In the genomic region with DNA sequence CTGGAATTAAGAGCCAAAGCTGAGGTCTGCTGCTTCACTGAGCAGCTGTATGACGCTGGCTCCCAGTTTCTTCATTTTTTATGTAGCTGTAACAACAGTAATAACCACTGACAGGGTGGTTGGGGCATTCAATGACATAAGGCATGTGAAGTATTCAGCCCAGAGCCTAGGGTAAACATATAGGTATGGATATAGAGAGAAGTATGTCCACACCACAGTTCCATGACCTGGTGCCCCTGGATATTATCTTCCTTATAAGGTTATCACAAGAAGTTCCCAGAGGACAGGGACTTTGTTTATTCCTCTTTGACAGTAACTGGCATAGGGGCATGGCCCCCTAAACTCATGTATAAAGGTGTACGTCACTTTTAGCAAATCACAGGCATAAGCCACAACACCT, we compare ENCODE assay signal across 1 cellular context.
TF ChIP-seq lines count a peak whose summit lies in the region.

No MANE protein-coding gene starts in this region.

TF ChIP-seq in HepG2, 621 proteins besides CTCF, POLR2A, EP300 and RAD21:
- no peak for TF ChIP-seq TOE1 (CRISPR knock-in tag; IDR thresholded peaks at IDR 0.05)
- TF ChIP-seq SMAD3 (CRISPR knock-in tag; IDR thresholded peaks at IDR 0.05) = no peak
- TF ChIP-seq GATAD2A (CRISPR knock-in tag; IDR thresholded peaks at IDR 0.05) = 0 out of 2 replicates have a peak, but pooled peaks have one; percentile 37
- peak; percentile 43; the same call in 1 of the 2 replicates for TF ChIP-seq FOXA3 (CRISPR knock-in tag; IDR thresholded peaks at IDR 0.05)
- TF ChIP-seq, protein P1, sequence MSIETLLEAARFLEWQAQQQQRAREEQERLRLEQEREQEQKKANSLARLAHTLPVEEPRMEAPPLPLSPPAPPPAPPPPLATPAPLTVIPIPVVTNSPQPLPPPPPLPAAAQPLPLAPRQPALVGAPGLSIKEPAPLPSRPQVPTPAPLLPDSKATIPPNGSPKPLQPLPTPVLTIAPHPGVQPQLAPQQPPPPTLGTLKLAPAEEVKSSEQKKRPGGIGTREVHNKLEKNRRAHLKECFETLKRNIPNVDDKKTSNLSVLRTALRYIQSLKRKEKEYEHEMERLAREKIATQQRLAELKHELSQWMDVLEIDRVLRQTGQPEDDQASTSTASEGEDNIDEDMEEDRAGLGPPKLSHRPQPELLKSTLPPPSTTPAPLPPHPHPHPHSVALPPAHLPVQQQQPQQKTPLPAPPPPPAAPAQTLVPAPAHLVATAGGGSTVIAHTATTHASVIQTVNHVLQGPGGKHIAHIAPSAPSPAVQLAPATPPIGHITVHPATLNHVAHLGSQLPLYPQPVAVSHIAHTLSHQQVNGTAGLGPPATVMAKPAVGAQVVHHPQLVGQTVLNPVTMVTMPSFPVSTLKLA (IDR thresholded peaks at IDR 0.05) = no peak
- peak; percentile 51; the same call in 1 of the 2 replicates for TF ChIP-seq SRF (IDR thresholded peaks at IDR 0.05; ENCODE audit: low read depth, low read length)
- no peak for TF ChIP-seq SALL2 (CRISPR knock-in tag; IDR thresholded peaks at IDR 0.05)
- 0 out of 4 replicates have a peak, but pooled peaks of 1 of the 2 experiments have one; percentile 43 for TF ChIP-seq NR2F1 (CRISPR knock-in tag; IDR thresholded peaks at IDR 0.05)
- TF ChIP-seq, protein P2, sequence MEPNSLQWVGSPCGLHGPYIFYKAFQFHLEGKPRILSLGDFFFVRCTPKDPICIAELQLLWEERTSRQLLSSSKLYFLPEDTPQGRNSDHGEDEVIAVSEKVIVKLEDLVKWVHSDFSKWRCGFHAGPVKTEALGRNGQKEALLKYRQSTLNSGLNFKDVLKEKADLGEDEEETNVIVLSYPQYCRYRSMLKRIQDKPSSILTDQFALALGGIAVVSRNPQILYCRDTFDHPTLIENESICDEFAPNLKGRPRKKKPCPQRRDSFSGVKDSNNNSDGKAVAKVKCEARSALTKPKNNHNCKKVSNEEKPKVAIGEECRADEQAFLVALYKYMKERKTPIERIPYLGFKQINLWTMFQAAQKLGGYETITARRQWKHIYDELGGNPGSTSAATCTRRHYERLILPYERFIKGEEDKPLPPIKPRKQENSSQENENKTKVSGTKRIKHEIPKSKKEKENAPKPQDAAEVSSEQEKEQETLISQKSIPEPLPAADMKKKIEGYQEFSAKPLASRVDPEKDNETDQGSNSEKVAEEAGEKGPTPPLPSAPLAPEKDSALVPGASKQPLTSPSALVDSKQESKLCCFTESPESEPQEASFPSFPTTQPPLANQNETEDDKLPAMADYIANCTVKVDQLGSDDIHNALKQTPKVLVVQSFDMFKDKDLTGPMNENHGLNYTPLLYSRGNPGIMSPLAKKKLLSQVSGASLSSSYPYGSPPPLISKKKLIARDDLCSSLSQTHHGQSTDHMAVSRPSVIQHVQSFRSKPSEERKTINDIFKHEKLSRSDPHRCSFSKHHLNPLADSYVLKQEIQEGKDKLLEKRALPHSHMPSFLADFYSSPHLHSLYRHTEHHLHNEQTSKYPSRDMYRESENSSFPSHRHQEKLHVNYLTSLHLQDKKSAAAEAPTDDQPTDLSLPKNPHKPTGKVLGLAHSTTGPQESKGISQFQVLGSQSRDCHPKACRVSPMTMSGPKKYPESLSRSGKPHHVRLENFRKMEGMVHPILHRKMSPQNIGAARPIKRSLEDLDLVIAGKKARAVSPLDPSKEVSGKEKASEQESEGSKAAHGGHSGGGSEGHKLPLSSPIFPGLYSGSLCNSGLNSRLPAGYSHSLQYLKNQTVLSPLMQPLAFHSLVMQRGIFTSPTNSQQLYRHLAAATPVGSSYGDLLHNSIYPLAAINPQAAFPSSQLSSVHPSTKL (CRISPR knock-in tag; IDR thresholded peaks at IDR 0.05) = peak; percentile 43; the same call in 1 of the 2 replicates
- TF ChIP-seq ZNF20 (CRISPR knock-in tag; IDR thresholded peaks at IDR 0.05) = no peak
- no peak for TF ChIP-seq HNF4G (IDR thresholded peaks at IDR 0.05; ENCODE audit: borderline replicate concordance, low read depth, low read length)
- no peak for TF ChIP-seq HNF4G (CRISPR knock-in tag; IDR thresholded peaks at IDR 0.05; ENCODE audit: borderline replicate concordance, low read depth)
- TF ChIP-seq, protein P3, sequence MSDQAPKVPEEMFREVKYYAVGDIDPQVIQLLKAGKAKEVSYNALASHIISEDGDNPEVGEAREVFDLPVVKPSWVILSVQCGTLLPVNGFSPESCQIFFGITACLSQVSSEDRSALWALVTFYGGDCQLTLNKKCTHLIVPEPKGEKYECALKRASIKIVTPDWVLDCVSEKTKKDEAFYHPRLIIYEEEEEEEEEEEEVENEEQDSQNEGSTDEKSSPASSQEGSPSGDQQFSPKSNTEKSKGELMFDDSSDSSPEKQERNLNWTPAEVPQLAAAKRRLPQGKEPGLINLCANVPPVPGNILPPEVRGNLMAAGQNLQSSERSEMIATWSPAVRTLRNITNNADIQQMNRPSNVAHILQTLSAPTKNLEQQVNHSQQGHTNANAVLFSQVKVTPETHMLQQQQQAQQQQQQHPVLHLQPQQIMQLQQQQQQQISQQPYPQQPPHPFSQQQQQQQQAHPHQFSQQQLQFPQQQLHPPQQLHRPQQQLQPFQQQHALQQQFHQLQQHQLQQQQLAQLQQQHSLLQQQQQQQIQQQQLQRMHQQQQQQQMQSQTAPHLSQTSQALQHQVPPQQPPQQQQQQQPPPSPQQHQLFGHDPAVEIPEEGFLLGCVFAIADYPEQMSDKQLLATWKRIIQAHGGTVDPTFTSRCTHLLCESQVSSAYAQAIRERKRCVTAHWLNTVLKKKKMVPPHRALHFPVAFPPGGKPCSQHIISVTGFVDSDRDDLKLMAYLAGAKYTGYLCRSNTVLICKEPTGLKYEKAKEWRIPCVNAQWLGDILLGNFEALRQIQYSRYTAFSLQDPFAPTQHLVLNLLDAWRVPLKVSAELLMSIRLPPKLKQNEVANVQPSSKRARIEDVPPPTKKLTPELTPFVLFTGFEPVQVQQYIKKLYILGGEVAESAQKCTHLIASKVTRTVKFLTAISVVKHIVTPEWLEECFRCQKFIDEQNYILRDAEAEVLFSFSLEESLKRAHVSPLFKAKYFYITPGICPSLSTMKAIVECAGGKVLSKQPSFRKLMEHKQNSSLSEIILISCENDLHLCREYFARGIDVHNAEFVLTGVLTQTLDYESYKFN (CRISPR knock-in tag; conservative IDR thresholded peaks at IDR 0.05) = 0 out of 2 replicates have a peak, but pooled peaks have one; percentile 20
- 0 out of 2 replicates have a peak, but pooled peaks have one; percentile 32 for TF ChIP-seq MED1 (CRISPR knock-in tag; IDR thresholded peaks at IDR 0.05)
- 0 out of 2 replicates have a peak, but pooled peaks have one; percentile 21 for TF ChIP-seq ISL2 (CRISPR knock-in tag; IDR thresholded peaks at IDR 0.05)
- no peak for TF ChIP-seq HCFC1 (IDR thresholded peaks at IDR 0.05; ENCODE audit: low read depth, low read length)
- peak; percentile 56 for TF ChIP-seq TEAD3 (CRISPR knock-in tag; optimal IDR thresholded peaks at IDR 0.05; ENCODE audit: borderline replicate concordance)
- TF ChIP-seq SOX5 (CRISPR knock-in tag; IDR thresholded peaks at IDR 0.05; ENCODE audit: borderline replicate concordance) = peak; percentile 25; the same call in 1 of the 2 replicates
- no peak; the same call in 1 of the 2 replicates for TF ChIP-seq NR2F6 (IDR thresholded peaks at IDR 0.05)
- TF ChIP-seq NR2F6 (CRISPR knock-in tag; IDR thresholded peaks at IDR 0.05) = 0 out of 2 replicates have a peak, but pooled peaks have one; percentile 58
- TF ChIP-seq ZNF619 (CRISPR knock-in tag; IDR thresholded peaks at IDR 0.05) = no peak
- TF ChIP-seq NKX3-1 (CRISPR knock-in tag; IDR thresholded peaks at IDR 0.05) = no peak
- TF ChIP-seq, protein P4, sequence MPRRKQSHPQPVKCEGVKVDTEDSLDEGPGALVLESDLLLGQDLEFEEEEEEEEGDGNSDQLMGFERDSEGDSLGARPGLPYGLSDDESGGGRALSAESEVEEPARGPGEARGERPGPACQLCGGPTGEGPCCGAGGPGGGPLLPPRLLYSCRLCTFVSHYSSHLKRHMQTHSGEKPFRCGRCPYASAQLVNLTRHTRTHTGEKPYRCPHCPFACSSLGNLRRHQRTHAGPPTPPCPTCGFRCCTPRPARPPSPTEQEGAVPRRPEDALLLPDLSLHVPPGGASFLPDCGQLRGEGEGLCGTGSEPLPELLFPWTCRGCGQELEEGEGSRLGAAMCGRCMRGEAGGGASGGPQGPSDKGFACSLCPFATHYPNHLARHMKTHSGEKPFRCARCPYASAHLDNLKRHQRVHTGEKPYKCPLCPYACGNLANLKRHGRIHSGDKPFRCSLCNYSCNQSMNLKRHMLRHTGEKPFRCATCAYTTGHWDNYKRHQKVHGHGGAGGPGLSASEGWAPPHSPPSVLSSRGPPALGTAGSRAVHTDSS (CRISPR knock-in tag; conservative IDR thresholded peaks at IDR 0.05) = no peak
- no peak for TF ChIP-seq ZFY (CRISPR knock-in tag; IDR thresholded peaks at IDR 0.05)
- no peak for TF ChIP-seq FOXA1 (IDR thresholded peaks at IDR 0.05)
- peak; percentile 58 for TF ChIP-seq FOXA1 (CRISPR knock-in tag; IDR thresholded peaks at IDR 0.05)
- no peak for TF ChIP-seq KLF12 (CRISPR knock-in tag; IDR thresholded peaks at IDR 0.05; ENCODE audit: borderline replicate concordance)
- TF ChIP-seq SOX13 (IDR thresholded peaks at IDR 0.05) = no peak
- peak in 1 of 2 experiments; percentile 32; a peak in 1 of 4 replicates for TF ChIP-seq SOX13 (CRISPR knock-in tag; conservative IDR thresholded peaks at IDR 0.05 in 1 of 2, IDR thresholded peaks at IDR 0.05 in 1 of 2)
- TF ChIP-seq CHCHD3 (CRISPR knock-in tag; IDR thresholded peaks at IDR 0.05) = no peak
- peak; percentile 67 for TF ChIP-seq RARA (CRISPR knock-in tag; IDR thresholded peaks at IDR 0.05)
- TF ChIP-seq SAP130 (CRISPR knock-in tag; IDR thresholded peaks at IDR 0.05; ENCODE audit: low read depth) = peak; percentile 69
- TF ChIP-seq TBX3 (IDR thresholded peaks at IDR 0.05; ENCODE audit: borderline replicate concordance) = no peak
- peak; percentile 60; the same call in 1 of the 2 replicates for TF ChIP-seq ZBTB20 (CRISPR knock-in tag; IDR thresholded peaks at IDR 0.05; ENCODE audit: borderline replicate concordance, low read depth)
- TF ChIP-seq CHD2 (IDR thresholded peaks at IDR 0.05; ENCODE audit: low read depth, low read length) = no peak
- no peak for TF ChIP-seq ATM (IDR thresholded peaks at IDR 0.05; ENCODE audit: borderline replicate concordance)
TF ChIP-seq in HepG2: peak in this region for 16.
